Comparison of ENCODE assay signal across 1 cellular context in the genomic region with DNA sequence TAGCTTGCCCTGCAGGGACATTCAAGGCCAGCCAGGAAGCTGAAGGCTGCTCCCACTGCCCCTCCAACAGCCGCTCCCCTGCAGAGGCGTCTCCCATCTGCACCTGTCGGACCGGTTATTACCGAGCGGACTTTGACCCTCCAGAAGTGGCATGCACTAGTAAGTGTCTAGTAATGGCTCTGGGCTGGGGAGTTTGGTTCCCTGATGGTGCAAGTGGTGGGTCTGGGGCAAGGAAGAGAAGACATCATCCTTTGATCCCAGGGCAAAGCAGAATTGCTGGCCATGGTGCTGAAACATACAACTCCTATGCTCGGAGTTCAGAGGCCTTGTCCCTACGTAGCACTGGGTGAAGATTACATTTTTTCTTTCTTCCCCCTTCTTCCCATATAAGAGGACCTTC.
TF ChIP-seq lines count a peak whose summit lies in the region.

No MANE protein-coding gene starts in this region.

TF ChIP-seq in GM23338, 12 proteins besides CTCF, POLR2A, EP300 and RAD21 (continued from another document):
- TF ChIP-seq, protein P1, sequence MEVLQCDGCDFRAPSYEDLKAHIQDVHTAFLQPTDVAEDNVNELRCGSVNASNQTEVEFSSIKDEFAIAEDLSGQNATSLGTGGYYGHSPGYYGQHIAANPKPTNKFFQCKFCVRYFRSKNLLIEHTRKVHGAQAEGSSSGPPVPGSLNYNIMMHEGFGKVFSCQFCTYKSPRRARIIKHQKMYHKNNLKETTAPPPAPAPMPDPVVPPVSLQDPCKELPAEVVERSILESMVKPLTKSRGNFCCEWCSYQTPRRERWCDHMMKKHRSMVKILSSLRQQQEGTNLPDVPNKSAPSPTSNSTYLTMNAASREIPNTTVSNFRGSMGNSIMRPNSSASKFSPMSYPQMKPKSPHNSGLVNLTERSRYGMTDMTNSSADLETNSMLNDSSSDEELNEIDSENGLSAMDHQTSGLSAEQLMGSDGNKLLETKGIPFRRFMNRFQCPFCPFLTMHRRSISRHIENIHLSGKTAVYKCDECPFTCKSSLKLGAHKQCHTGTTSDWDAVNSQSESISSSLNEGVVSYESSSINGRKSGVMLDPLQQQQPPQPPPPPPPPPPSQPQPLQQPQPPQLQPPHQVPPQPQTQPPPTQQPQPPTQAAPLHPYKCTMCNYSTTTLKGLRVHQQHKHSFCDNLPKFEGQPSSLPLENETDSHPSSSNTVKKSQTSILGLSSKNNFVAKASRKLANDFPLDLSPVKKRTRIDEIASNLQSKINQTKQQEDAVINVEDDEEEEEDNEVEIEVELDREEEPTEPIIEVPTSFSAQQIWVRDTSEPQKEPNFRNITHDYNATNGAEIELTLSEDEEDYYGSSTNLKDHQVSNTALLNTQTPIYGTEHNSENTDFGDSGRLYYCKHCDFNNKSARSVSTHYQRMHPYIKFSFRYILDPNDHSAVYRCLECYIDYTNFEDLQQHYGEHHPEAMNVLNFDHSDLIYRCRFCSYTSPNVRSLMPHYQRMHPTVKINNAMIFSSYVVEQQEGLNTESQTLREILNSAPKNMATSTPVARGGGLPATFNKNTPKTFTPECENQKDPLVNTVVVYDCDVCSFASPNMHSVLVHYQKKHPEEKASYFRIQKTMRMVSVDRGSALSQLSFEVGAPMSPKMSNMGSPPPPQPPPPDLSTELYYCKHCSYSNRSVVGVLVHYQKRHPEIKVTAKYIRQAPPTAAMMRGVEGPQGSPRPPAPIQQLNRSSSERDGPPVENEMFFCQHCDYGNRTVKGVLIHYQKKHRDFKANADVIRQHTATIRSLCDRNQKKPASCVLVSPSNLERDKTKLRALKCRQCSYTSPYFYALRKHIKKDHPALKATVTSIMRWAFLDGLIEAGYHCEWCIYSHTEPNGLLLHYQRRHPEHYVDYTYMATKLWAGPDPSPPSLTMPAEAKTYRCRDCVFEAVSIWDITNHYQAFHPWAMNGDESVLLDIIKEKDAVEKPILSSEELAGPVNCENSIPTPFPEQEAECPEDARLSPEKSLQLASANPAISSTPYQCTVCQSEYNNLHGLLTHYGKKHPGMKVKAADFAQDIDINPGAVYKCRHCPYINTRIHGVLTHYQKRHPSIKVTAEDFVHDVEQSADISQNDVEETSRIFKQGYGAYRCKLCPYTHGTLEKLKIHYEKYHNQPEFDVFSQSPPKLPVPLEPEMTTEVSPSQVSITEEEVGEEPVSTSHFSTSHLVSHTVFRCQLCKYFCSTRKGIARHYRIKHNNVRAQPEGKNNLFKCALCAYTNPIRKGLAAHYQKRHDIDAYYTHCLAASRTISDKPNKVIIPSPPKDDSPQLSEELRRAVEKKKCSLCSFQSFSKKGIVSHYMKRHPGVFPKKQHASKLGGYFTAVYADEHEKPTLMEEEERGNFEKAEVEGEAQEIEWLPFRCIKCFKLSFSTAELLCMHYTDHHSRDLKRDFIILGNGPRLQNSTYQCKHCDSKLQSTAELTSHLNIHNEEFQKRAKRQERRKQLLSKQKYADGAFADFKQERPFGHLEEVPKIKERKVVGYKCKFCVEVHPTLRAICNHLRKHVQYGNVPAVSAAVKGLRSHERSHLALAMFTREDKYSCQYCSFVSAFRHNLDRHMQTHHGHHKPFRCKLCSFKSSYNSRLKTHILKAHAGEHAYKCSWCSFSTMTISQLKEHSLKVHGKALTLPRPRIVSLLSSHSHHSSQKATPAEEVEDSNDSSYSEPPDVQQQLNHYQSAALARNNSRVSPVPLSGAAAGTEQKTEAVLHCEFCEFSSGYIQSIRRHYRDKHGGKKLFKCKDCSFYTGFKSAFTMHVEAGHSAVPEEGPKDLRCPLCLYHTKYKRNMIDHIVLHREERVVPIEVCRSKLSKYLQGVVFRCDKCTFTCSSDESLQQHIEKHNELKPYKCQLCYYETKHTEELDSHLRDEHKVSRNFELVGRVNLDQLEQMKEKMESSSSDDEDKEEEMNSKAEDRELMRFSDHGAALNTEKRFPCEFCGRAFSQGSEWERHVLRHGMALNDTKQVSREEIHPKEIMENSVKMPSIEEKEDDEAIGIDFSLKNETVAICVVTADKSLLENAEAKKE (CRISPR knock-in tag; IDR thresholded peaks at IDR 0.05) = peak; percentile 88
- no peak for TF ChIP-seq NANOG (IDR thresholded peaks at IDR 0.05; ENCODE audit: borderline replicate concordance)
